Comparison of ENCODE assay signal across 10 cellular contexts in genomic region chr22:46090051-46090591, GRCh38.
DNase-seq lines count a peak whose midpoint lies in the region; ATAC-seq and TF ChIP-seq lines count a peak whose summit lies in the region.
"Had no signal": no experiment of that assay in that cellular context is flagged by ENCODE, and none has a peak within 500 bp of the region (broad histone marks: within the 10 kb centered on the region; RNA-seq: fewer than 3 reads in every experiment).

No MANE protein-coding gene starts in this region.

- peaks cover 8% of the 10 kb centered on the region for H3K27me3 Mint-ChIP-seq in GM23338 (ENCODE audit: insufficient read depth, low read depth, poor library complexity)

- H3K4me3 ChIP-seq in suprapubic skin, result peak overlapping the region; percentile 79
- no peak overlapping the region for H3K4me3 ChIP-seq in GM23338

- H2AFZ ChIP-seq in GM23338, result no peak overlapping the region

- H3K27ac ChIP-seq in suprapubic skin (peak overlapping the region; percentile 98), GM23338 (ENCODE audit: low read depth) (no peak overlapping the region)

- no peak for TF ChIP-seq POLR2A in suprapubic skin (IDR thresholded peaks at IDR 0.05)

- no peaks in the 10 kb centered on the region for H4K20me1 ChIP-seq in GM23338 (replicated peaks; ENCODE audit: insufficient read depth)

- DNase-seq in NCI-H2107 treated with DMSO at 0.1 percent for 48 hours (lab: John Stamatoyannopoulos, UW; ENCODE audit: unreplicated experiment), result peak; percentile 51
- DNase-seq in cerebellar cortex (ENCODE audit: low spot score), result peak; percentile 49
- peak; percentile 82 for DNase-seq in left lobe of liver (ENCODE audit: low spot score)
- DNase-seq in suprapubic skin (ENCODE audit: low spot score in 2 of 2), result peak in 1 of 2 donors; percentile 81
- no peak for DNase-seq in activated CD4-positive, CD25-positive, alpha-beta regulatory T cell (lab: John Stamatoyannopoulos, UW)
- no peak for DNase-seq in HuH-7.5 (ENCODE audit: low spot score)
- no peak for DNase-seq in GM23338 (ENCODE audit: low spot score)
- no peak for DNase-seq in Kasumi-1 (lab: John Stamatoyannopoulos, UW)
- DNase-seq: stimulated activated CD4-positive, alpha-beta T cell treated with anti-CD3 and anti-CD28 coated beads, Interleukin-4, amount 100 ng/mL, for 24 hours had no signal

- H3K79me2 ChIP-seq in GM23338 (replicated peaks; ENCODE audit: insufficient read depth), result no peaks in the 10 kb centered on the region; the same call in 1 of the 2 replicates

- no peak overlapping the region for H3K27ac Mint-ChIP-seq in GM23338

- H3K4me3 Mint-ChIP-seq in GM23338, result no peak overlapping the region

- 37% methylated on average over 12 of the region's 22 CpGs for WGBS in suprapubic skin

- H3K27me3 ChIP-seq in suprapubic skin (no peaks in the 10 kb centered on the region), GM23338 (ENCODE audit: insufficient read depth) (no peaks in the 10 kb centered on the region)

- TF ChIP-seq EP300 in suprapubic skin (IDR thresholded peaks at IDR 0.05), result no peak

- peaks cover 100% of the 10 kb centered on the region for H3K4me1 ChIP-seq in suprapubic skin
- H3K4me1 ChIP-seq in GM23338 (ENCODE audit: insufficient read depth), result no peaks in the 10 kb centered on the region

- no peaks in the 10 kb centered on the region; the same call in 2 of the 3 replicates for H3K36me3 Mint-ChIP-seq in GM23338 (ENCODE audit: low read depth)

- no peak overlapping the region for H3K4me2 ChIP-seq in GM23338

- ATAC-seq in left lobe of liver (peak; percentile 45), GM23338 (no peak)
- ATAC-seq: left colon had no signal

- H3K9me2 ChIP-seq in GM23338 (ENCODE audit: insufficient read depth), result no peaks in the 10 kb centered on the region

- TF ChIP-seq CTCF in suprapubic skin (IDR thresholded peaks at IDR 0.05) (no peak), GM23338 (conservative IDR thresholded peaks at IDR 0.05; ENCODE audit: low read depth in 2 of 2) (no peak)

- H3K9me3 ChIP-seq in suprapubic skin, result no peaks in the 10 kb centered on the region

- peaks cover 2% of the 10 kb centered on the region; the same call in 1 of the 3 replicates for H3K9me3 Mint-ChIP-seq in GM23338

- no peaks in the 10 kb centered on the region; the same call in 2 of the 3 replicates for H3K4me1 Mint-ChIP-seq in GM23338

- peaks cover 8% of the 10 kb centered on the region for H3K36me3 ChIP-seq in suprapubic skin
- no peaks in the 10 kb centered on the region for H3K36me3 ChIP-seq in GM23338 (ENCODE audit: insufficient read depth)

- no peaks in the 10 kb centered on the region for H3F3A ChIP-seq in GM23338 (replicated peaks; ENCODE audit: low read depth)

TF ChIP-seq in GM23338, 12 proteins besides CTCF, POLR2A, EP300 and RAD21:
- no peak for TF ChIP-seq NANOG (IDR thresholded peaks at IDR 0.05; ENCODE audit: borderline replicate concordance)
- no peak for TF ChIP-seq JUNB (IDR thresholded peaks at IDR 0.05; ENCODE audit: unreplicated experiment)
- TF ChIP-seq REST (IDR thresholded peaks at IDR 0.05; ENCODE audit: unreplicated experiment), result no peak
- TF ChIP-seq ZNF114 (CRISPR knock-in tag; IDR thresholded peaks at IDR 0.05), result no peak
TF ChIP-seq in GM23338: peak in this region for 0.

Comparison
In these comparisons a context has a peak if more than half of its experiments do, and no peak if none do; other contexts are left out.
1. DNase-seq: peak in NCI-H2107 treated with DMSO at 0.1 percent for 48 hours (single experiment), cerebellar cortex (single experiment) and left lobe of liver (single experiment); none in activated CD4-positive, CD25-positive, alpha-beta regulatory T cell (0 of 4), HuH-7.5 (single experiment), GM23338 (single experiment) and Kasumi-1 (0 of 2).